In the genomic region with DNA sequence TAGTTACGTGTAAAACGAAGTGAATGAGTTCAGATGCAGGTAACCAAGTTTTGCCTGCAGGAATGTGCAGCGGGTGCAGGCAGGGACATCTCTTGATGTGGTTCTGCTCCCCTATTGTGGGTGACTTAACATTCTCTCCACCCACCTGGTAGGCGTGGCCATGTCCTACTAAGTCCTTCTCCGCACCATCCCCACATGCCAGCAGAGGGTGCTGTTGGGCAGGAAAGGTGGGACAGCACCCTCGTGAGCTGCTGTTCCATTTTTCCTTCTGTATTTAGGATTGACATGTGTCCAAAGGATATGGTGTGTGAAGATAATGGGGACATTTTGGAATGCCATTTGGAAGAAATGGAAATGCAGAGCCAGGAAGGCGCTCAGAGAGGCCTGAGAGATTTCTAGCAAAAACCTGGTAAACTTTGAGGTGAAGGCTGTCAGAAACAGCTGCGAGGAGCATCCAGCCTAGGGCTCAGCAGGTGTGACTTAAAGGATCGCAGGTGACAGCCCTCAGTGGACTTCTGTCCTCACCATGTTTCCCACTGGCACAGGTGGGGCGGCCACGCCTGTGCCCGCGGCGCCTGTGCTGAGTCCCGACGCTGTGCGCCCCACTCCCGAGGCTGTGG, we compare ENCODE assay signal across 8 cellular contexts. TPM values are rescaled to one million over a fixed set of nuclear protein-coding genes. Genes with fewer than 3 reads are reported as not detected.
DNase-seq lines count a peak whose midpoint lies in the region; ATAC-seq and TF ChIP-seq lines count a peak whose summit lies in the region.

No MANE protein-coding gene starts in this region.

- no peak overlapping the region for H3K18ac ChIP-seq in trophoblast cell (ENCODE audit: low read length)

- no peak overlapping the region for H3K14ac ChIP-seq in trophoblast cell (ENCODE audit: low read length)

- no peak overlapping the region for H2AFZ ChIP-seq in trophoblast cell (ENCODE audit: insufficient read depth, low read length, poor library complexity)

- H3K79me2 ChIP-seq in trophoblast cell (ENCODE audit: control insufficient read depth, insufficient read depth, low read length, poor library complexity): no peaks in the 10 kb centered on the region

- TF ChIP-seq CTCF in GM12872 (IDR thresholded peaks at IDR 0.05; ENCODE audit: insufficient read depth, low read depth, low read length) (peak; percentile 95), adrenal gland (IDR thresholded peaks at IDR 0.05) (peak; percentile 86 to 97 (median 94)), heart right ventricle (IDR thresholded peaks at IDR 0.05) (peak; percentile 95 to 99 (median 96)), tibial nerve (IDR thresholded peaks at IDR 0.05) (peak; percentile 86 to 94 (median 89))

- peaks cover 9 to 10% of the 10 kb centered on the region in 2 donors for H3K4me1 ChIP-seq in adrenal gland (replicated peaks in 1 of 2)
- H3K4me1 ChIP-seq in heart right ventricle: peaks cover 0 to 13% (median 12%) of the 10 kb centered on the region in 9 donors
- peaks cover 3 to 5% of the 10 kb centered on the region in 2 experiments for H3K4me1 ChIP-seq in trophoblast cell (ENCODE audit: control insufficient read depth in 1 of 2, insufficient read depth in 2 of 2, low read length in 2 of 2)
- peaks cover 0 to 13% (median 8%) of the 10 kb centered on the region in 4 donors for H3K4me1 ChIP-seq in tibial nerve

- H2BK5ac ChIP-seq in trophoblast cell (ENCODE audit: low read depth, low read length, poor library complexity): no peak overlapping the region

- TF ChIP-seq EP300 in tibial nerve (IDR thresholded peaks at IDR 0.05): peak in 1 of 2 donors; percentile 59

- H4K12ac ChIP-seq in trophoblast cell (ENCODE audit: low read depth, low read length): no peak overlapping the region

- H3K27me3 ChIP-seq in adrenal gland: no peaks in the 10 kb centered on the region
- H3K27me3 ChIP-seq in heart right ventricle: peaks cover 0 to 34% (median 0%) of the 10 kb centered on the region in 7 donors
- H3K27me3 ChIP-seq in trophoblast cell (ENCODE audit: insufficient read depth, low read length): no peaks in the 10 kb centered on the region
- H3K27me3 ChIP-seq in tibial nerve: peaks cover 0 to 27% of the 10 kb centered on the region in 2 donors

- DNase-seq in NCI-H1105 treated with DMSO at 0.1 percent for 48 hours (lab: John Stamatoyannopoulos, UW): peak; percentile 98
- peak; percentile 13 to 62 for DNase-seq in SW 1271 (lab: John Stamatoyannopoulos, UW)
- peak; percentile 92 to 98 (median 96) for DNase-seq in adrenal gland
- DNase-seq in heart right ventricle: peak; percentile 96 to 97
- DNase-seq in trophoblast cell: peak; percentile 90 to 99
- DNase-seq in tibial nerve (ENCODE audit: low spot score in 2 of 2): peak; percentile 97 to 100

- no peaks in the 10 kb centered on the region for H3K9me3 ChIP-seq in adrenal gland (replicated peaks in 1 of 3)
- H3K9me3 ChIP-seq in heart right ventricle: no peaks in the 10 kb centered on the region
- H3K9me3 ChIP-seq in trophoblast cell (ENCODE audit: insufficient read depth, low read depth, low read length): peaks cover 5% of the 10 kb centered on the region
- no peaks in the 10 kb centered on the region for H3K9me3 ChIP-seq in tibial nerve

- no peak overlapping the region for H4K8ac ChIP-seq in trophoblast cell (ENCODE audit: low read depth, low read length)

- H3K4me3 ChIP-seq in adrenal gland (peak overlapping the region in 2 of 4 donors; percentile 7 to 52), heart right ventricle (peak overlapping the region; percentile 40 to 75 (median 60)), trophoblast cell (ENCODE audit: low read depth, low read length) (no peak overlapping the region), tibial nerve (peak overlapping the region; percentile 21 to 59 (median 42))

- H3K23ac ChIP-seq in trophoblast cell (ENCODE audit: low read length): no peak overlapping the region

- H3K4me2 ChIP-seq in trophoblast cell (ENCODE audit: low read length): peak overlapping the region; percentile 91

- H2BK12ac ChIP-seq in trophoblast cell (ENCODE audit: low read length): no peak overlapping the region

- intact Hi-C loops in adrenal gland (cut with DNase I) (loop anchor here (5.0 kb wide), 1 partner anchor 90 kb away; no protein-coding TSS in a partner anchor), heart right ventricle (cut with DNase I) (loop anchor here (1.0 to 10.0 kb wide), 15 partner anchors 40 to 452 kb away; no protein-coding TSS in a partner anchor)

- H3K36me3 ChIP-seq in adrenal gland (replicated peaks in 1 of 2) (no peaks in the 10 kb centered on the region), heart right ventricle (no peaks in the 10 kb centered on the region), trophoblast cell (ENCODE audit: control insufficient read depth in 1 of 2, insufficient read depth in 2 of 2, low read length in 2 of 2) (no peaks in the 10 kb centered on the region), tibial nerve (no peaks in the 10 kb centered on the region)

- 1 to 2% (median 1%) methylated on average over 8 to 18 of the region's 18 CpGs for WGBS in adrenal gland, 4 donors
- 1% methylated on average over 18 of the region's 18 CpGs for WGBS in heart right ventricle, 2 donors
- no CpG with 5 or more reads among the region's 18 CpGs for WGBS in trophoblast cell (ENCODE audit: extremely low coverage, insufficient coverage, insufficient read length)
- WGBS in tibial nerve, 2 donors: 3% methylated on average over 9 to 12 of the region's 18 CpGs

- no peaks in the 10 kb centered on the region for H3K79me1 ChIP-seq in trophoblast cell (ENCODE audit: low read length)

- TF ChIP-seq POLR2A in adrenal gland (IDR thresholded peaks at IDR 0.05): no peak
- TF ChIP-seq POLR2A in tibial nerve (IDR thresholded peaks at IDR 0.05): no peak

- no peak overlapping the region for H2BK120ac ChIP-seq in trophoblast cell (ENCODE audit: insufficient read depth, low read length, poor library complexity)

- peak overlapping the region in 3 of 5 donors; percentile 15 to 63 (median 23) for H3K27ac ChIP-seq in adrenal gland
- H3K27ac ChIP-seq in heart right ventricle: peak overlapping the region in 9 of 10 donors; percentile 45 to 79 (median 75)
- H3K27ac ChIP-seq in trophoblast cell (ENCODE audit: low read depth, low read length): no peak overlapping the region
- H3K27ac ChIP-seq in tibial nerve: peak overlapping the region in 1 of 4 donors; percentile 32

- ATAC-seq in HG02759 (IDR thresholded peaks at IDR 0.05; ENCODE audit: unreplicated experiment) (peak; percentile 98), heart right ventricle (peak; percentile 90 to 96 (median 95))

- no peak overlapping the region for H2AK5ac ChIP-seq in trophoblast cell (ENCODE audit: low read length)

- H4K91ac ChIP-seq in trophoblast cell (ENCODE audit: low read depth, low read length): no peak overlapping the region

- no peak overlapping the region for H3K9ac ChIP-seq in trophoblast cell (ENCODE audit: low read length)

- H3K4ac ChIP-seq in trophoblast cell (ENCODE audit: low read depth, low read length): no peak overlapping the region

RNA-seq across cellular contexts. Expression of gene MCF2L, which starts 26.2 kb away (rescaled TPM):
- total RNA-seq in adrenal gland (10 to 100 TPM in 6 of 8 donors, 1 to 10 TPM in 2; 8.1 to 24.9 (median 15.3) TPM), heart right ventricle (10 to 100 TPM; 29.6 to 99.8 (median 45.3) TPM), tibial nerve (10 to 100 TPM; 30.1 to 82.6 (median 45.3) TPM)
- polyA plus RNA-seq in adrenal gland (10 to 100 TPM in 2 of 3 donors, 1 to 10 TPM in 1; 7.6 to 49.0 (median 30.3) TPM), heart right ventricle (10 to 100 TPM; 38.6 to 94.1 TPM)
- 0.68 and 0.77 TPM in 2 replicates for polyA plus RNA-seq in trophoblast cell (2013)

Comparison
In these comparisons a context has a peak if more than half of its experiments do, and no peak if none do; other contexts are left out.
1. DNase-seq: peak in every context shown above with its lines; median percentile 98 in tibial nerve; 98 in NCI-H1105 treated with DMSO at 0.1 percent for 48 hours; 96 in heart right ventricle; 96 in adrenal gland; 94 in trophoblast cell; 38 in SW 1271.